In the genomic region with DNA sequence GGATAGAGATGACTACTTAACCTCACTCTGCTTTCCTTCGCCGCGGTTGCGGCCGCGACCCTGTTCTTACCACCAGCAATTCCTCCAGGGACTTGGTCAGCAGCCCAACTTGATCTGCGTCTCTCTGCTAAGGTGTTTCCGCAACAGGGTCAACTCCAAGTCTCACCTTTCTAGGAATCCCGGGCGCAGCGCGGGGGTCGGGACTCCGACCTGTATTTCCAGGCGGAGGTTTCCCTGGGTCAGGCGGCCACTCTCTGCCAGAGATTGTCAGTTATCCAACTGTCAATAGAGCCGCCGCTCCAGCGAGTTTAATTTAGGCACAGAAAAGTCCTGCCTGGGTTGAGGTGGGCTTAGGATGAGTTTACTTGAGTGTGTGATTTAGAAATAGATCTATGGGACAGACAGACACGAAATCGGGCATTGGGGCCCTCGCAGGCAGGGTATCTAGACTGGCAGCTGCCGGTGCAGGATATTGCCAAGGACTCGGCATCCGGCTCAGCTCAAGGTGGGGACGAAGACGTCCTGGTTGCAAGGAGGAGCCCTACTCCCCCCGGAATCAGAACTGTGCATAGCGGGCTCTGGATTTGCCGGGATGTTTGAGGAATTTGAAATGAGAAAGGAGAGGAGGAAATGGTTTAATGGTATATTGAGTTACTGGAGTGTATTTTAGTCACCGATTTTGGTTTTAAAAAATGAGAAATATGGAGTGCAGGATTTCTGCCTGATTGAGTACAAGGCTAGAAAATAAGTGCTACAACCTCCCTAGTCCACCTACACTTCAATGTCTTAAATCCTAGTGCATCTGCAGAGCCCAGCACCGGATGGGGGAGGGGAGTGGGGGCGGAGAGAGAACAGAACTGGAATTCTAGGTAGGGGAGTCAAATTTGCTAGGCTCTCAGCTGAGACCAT, we compare ENCODE assay signal across 15 cellular contexts. TPM values are rescaled to one million over a fixed set of nuclear protein-coding genes. Genes with fewer than 3 reads are reported as not detected.
DNase-seq lines count a peak whose midpoint lies in the region; ATAC-seq and TF ChIP-seq lines count a peak whose summit lies in the region.
"Had no signal": no experiment of that assay in that cellular context is flagged by ENCODE, and none has a peak within 500 bp of the region (broad histone marks: within the 10 kb centered on the region; RNA-seq: fewer than 3 reads in every experiment).

No MANE protein-coding gene starts in this region.

- H3K4me3 ChIP-seq in breast epithelium (no peak overlapping the region), Panc1 (ENCODE audit: low read depth in 2 of 2, low read length in 2 of 2) (peak overlapping the region; percentile 58 to 85), smooth muscle cell (peak overlapping the region; percentile 59)
- H3K4me3 ChIP-seq: gastrocnemius medialis had no signal

- no peak for DNase-seq in MCF 10A (ENCODE audit: unreplicated experiment)
- DNase-seq in breast epithelium (ENCODE audit: low spot score in 2 of 2), result no peak
- DNase-seq in Panc1 (ENCODE audit: low read depth, low spot score), result no peak
- peak; percentile 46 for DNase-seq in glutamatergic neuron
- no peak for DNase-seq in smooth muscle cell (lab: John Stamatoyannopoulos, UW; ENCODE audit: unreplicated experiment)
- DNase-seq in activated CD8-positive, alpha-beta T cell treated with anti-CD3 and anti-CD28 coated beads, Interleukin-2, amount 10 ng/mL, durations not matched to agents 7 days and 5 days, result no peak
- DNase-seq in middle frontal gyrus (ENCODE audit: extremely low spot score, low spot score), result no peak
- DNase-seq: cerebellar nuclear complex; gastrocnemius medialis; NCI-H510A; stimulated activated CD4-positive, alpha-beta T cell treated with anti-CD3 and anti-CD28 coated beads, Interleukin-2, amount 100 ng/mL, for 24 hours; T-cell had no signal

- H3K27ac Mint-ChIP-seq in MCF 10A (ENCODE audit: low read depth, unreplicated experiment), result peak overlapping the region; percentile 70
- H3K27ac Mint-ChIP-seq in glutamatergic neuron (ENCODE audit: unreplicated experiment), result no peak overlapping the region
- no peak overlapping the region for H3K27ac Mint-ChIP-seq in activated CD8-positive, alpha-beta T cell treated with anti-CD3 and anti-CD28 coated beads, Interleukin-2, amount 10 ng/mL, durations not matched to agents 7 days and 5 days

- CTCF ChIA-PET in MCF 10A (lab: Yijun Ruan, JAX), result interaction anchor here (0.6 kb wide), 1 partner anchor 488 kb away, joined by 3 read pairs; no protein-coding TSS in a partner anchor
- CTCF ChIA-PET in Panc1 (lab: Charles Lee), result no interaction called here
- CTCF ChIA-PET in activated CD8-positive, alpha-beta T cell treated with anti-CD3 and anti-CD28 coated beads, Interleukin-2, amount 10 ng/mL, durations not matched to agents 7 days and 5 days (lab: Charles Lee), result no interaction called here

- ATAC-seq in Panc1 (peak; percentile 79), HG02642 (IDR thresholded peaks at IDR 0.05; ENCODE audit: poor library complexity, unreplicated experiment) (no peak)
- ATAC-seq in activated CD8-positive, alpha-beta T cell treated with anti-CD3 and anti-CD28 coated beads, Interleukin-2, amount 10 ng/mL, durations not matched to agents 7 days and 5 days, result no peak
- ATAC-seq: gastrocnemius medialis, T-cell had no signal

- H3K9ac ChIP-seq in smooth muscle cell (ENCODE audit: low read depth), result no peak overlapping the region
- H3K9ac ChIP-seq: KMS-11 had no signal

- H3K79me2 ChIP-seq in smooth muscle cell (ENCODE audit: low read depth), result no peaks in the 10 kb centered on the region

- peak overlapping the region; percentile 89 for H3K4me2 ChIP-seq in smooth muscle cell
- H3K4me2 ChIP-seq: KMS-11 had no signal

- TF ChIP-seq POLR2A in breast epithelium (IDR thresholded peaks at IDR 0.05), result no peak

- H3K4me3 Mint-ChIP-seq in MCF 10A (ENCODE audit: unreplicated experiment) (peak overlapping the region; percentile 74), glutamatergic neuron (ENCODE audit: unreplicated experiment) (peak overlapping the region; percentile 85)
- H3K4me3 Mint-ChIP-seq in activated CD8-positive, alpha-beta T cell treated with anti-CD3 and anti-CD28 coated beads, Interleukin-2, amount 10 ng/mL, durations not matched to agents 7 days and 5 days, result no peak overlapping the region

- no peaks in the 10 kb centered on the region for H3F3A ChIP-seq in smooth muscle cell (ENCODE audit: low read depth)

- in situ Hi-C loops in Panc1 (cut with HindIII; ENCODE audit: low pct_unique_long_range_greater_than_20kb, low sequenced_read_pairs), result no loop called here

- H3K9me3 Mint-ChIP-seq in MCF 10A (ENCODE audit: unreplicated experiment) (no peaks in the 10 kb centered on the region), glutamatergic neuron (ENCODE audit: unreplicated experiment) (peaks cover 7% of the 10 kb centered on the region)
- peaks cover 27% of the 10 kb centered on the region for H3K9me3 Mint-ChIP-seq in activated CD8-positive, alpha-beta T cell treated with anti-CD3 and anti-CD28 coated beads, Interleukin-2, amount 10 ng/mL, durations not matched to agents 7 days and 5 days (ENCODE audit: insufficient read depth)

- no peak for TF ChIP-seq CTCF in MCF 10A (IDR thresholded peaks at IDR 0.05; ENCODE audit: unreplicated experiment)
- TF ChIP-seq CTCF in breast epithelium (IDR thresholded peaks at IDR 0.05), result no peak
- no peak for TF ChIP-seq CTCF in Panc1 (IDR thresholded peaks at IDR 0.05)
- TF ChIP-seq CTCF in glutamatergic neuron (IDR thresholded peaks at IDR 0.05; ENCODE audit: partially characterized antibody, unreplicated experiment), result no peak
- TF ChIP-seq CTCF in smooth muscle cell (IDR thresholded peaks at IDR 0.05; ENCODE audit: borderline replicate concordance, insufficient read depth, poor library complexity, severe bottlenecking), result no peak

- peaks cover 0 to 97% of the 10 kb centered on the region in 2 donors for H3K27me3 ChIP-seq in breast epithelium
- no peaks in the 10 kb centered on the region for H3K27me3 ChIP-seq in Panc1 (ENCODE audit: control insufficient read depth, insufficient read depth, low read length)
- H3K27me3 ChIP-seq in smooth muscle cell (ENCODE audit: low read depth), result peaks cover 31% of the 10 kb centered on the region

- peaks cover 7% of the 10 kb centered on the region for H3K36me3 Mint-ChIP-seq in MCF 10A (ENCODE audit: insufficient read depth, unreplicated experiment)
- H3K36me3 Mint-ChIP-seq in glutamatergic neuron (ENCODE audit: unreplicated experiment), result peaks cover 4% of the 10 kb centered on the region
- H3K36me3 Mint-ChIP-seq in activated CD8-positive, alpha-beta T cell treated with anti-CD3 and anti-CD28 coated beads, Interleukin-2, amount 10 ng/mL, durations not matched to agents 7 days and 5 days (ENCODE audit: low read depth), result peaks cover 24% of the 10 kb centered on the region

- no peaks in the 10 kb centered on the region for H3K4me1 ChIP-seq in breast epithelium
- peaks cover 19% of the 10 kb centered on the region for H3K4me1 ChIP-seq in Panc1 (ENCODE audit: control insufficient read depth, insufficient read depth, low read length)
- peaks cover 17% of the 10 kb centered on the region for H3K4me1 ChIP-seq in smooth muscle cell (ENCODE audit: low read depth)
- H3K4me1 ChIP-seq: gastrocnemius medialis had no signal

- H3K4me1 Mint-ChIP-seq in MCF 10A (ENCODE audit: insufficient read depth, unreplicated experiment), result peaks cover 26% of the 10 kb centered on the region
- H3K4me1 Mint-ChIP-seq in glutamatergic neuron (ENCODE audit: low read depth, unreplicated experiment), result peaks cover 15% of the 10 kb centered on the region
- H3K4me1 Mint-ChIP-seq in activated CD8-positive, alpha-beta T cell treated with anti-CD3 and anti-CD28 coated beads, Interleukin-2, amount 10 ng/mL, durations not matched to agents 7 days and 5 days (ENCODE audit: low read depth), result peaks cover 26% of the 10 kb centered on the region

- peak overlapping the region; percentile 72 for H2AFZ ChIP-seq in smooth muscle cell (ENCODE audit: low read depth)

- H3K27me3 Mint-ChIP-seq in MCF 10A (ENCODE audit: insufficient read depth, unreplicated experiment) (no peaks in the 10 kb centered on the region), glutamatergic neuron (ENCODE audit: unreplicated experiment) (peaks cover 22% of the 10 kb centered on the region)
- H3K27me3 Mint-ChIP-seq in activated CD8-positive, alpha-beta T cell treated with anti-CD3 and anti-CD28 coated beads, Interleukin-2, amount 10 ng/mL, durations not matched to agents 7 days and 5 days (ENCODE audit: low read depth), result peaks cover 74% of the 10 kb centered on the region

- 2% methylated on average over 33 of the region's 33 CpGs for WGBS in smooth muscle cell (ENCODE audit: low lambda C conversion rate)

- H3K27ac ChIP-seq in breast epithelium, result no peak overlapping the region
- peak overlapping the region; percentile 46 for H3K27ac ChIP-seq in Panc1 (ENCODE audit: low read length)
- no peak overlapping the region for H3K27ac ChIP-seq in smooth muscle cell (ENCODE audit: low read depth)
- H3K27ac ChIP-seq: gastrocnemius medialis, KMS-11 had no signal

- H3K36me3 ChIP-seq in breast epithelium (no peaks in the 10 kb centered on the region), Panc1 (ENCODE audit: control insufficient read depth, insufficient read depth, low read length) (no peaks in the 10 kb centered on the region), smooth muscle cell (ENCODE audit: low read depth) (no peaks in the 10 kb centered on the region)
- H3K36me3 ChIP-seq: gastrocnemius medialis had no signal

- intact Hi-C loops in MCF 10A (cut with micrococcal nuclease), result no loop called here
- intact Hi-C loops in breast epithelium (cut with DNase I; ENCODE audit: low total_unique reads), result no loop called here
- intact Hi-C loops in Panc1 (cut with micrococcal nuclease; ENCODE audit: unreplicated experiment), result no loop called here

- H3K9me3 ChIP-seq in breast epithelium (peaks cover 0 to 15% of the 10 kb centered on the region in 2 donors), Panc1 (ENCODE audit: control insufficient read depth, insufficient read depth, low read depth, low read length) (no peaks in the 10 kb centered on the region), smooth muscle cell (replicated peaks; ENCODE audit: low read depth) (no peaks in the 10 kb centered on the region)
- H3K9me3 ChIP-seq: gastrocnemius medialis had no signal

- H4K20me1 ChIP-seq in smooth muscle cell (ENCODE audit: low read depth), result no peaks in the 10 kb centered on the region

- BruUV-seq in MCF 10A (replicated peaks; lab: Mats Ljungman, UMichigan), result no TSS peak
- no TSS peak for BruUV-seq in Panc1 (replicated peaks; lab: Mats Ljungman, UMichigan)

- POLR2A ChIA-PET in MCF 10A (lab: Yijun Ruan, JAX), result interaction anchor here (0.7 to 0.9 kb wide), 2 partner anchors 110 to 406 kb away, joined by 3 read pairs; no protein-coding TSS in a partner anchor
- POLR2A ChIA-PET in Panc1 (lab: Charles Lee), result no interaction called here
- POLR2A ChIA-PET in activated CD8-positive, alpha-beta T cell treated with anti-CD3 and anti-CD28 coated beads, Interleukin-2, amount 10 ng/mL, durations not matched to agents 7 days and 5 days (lab: Charles Lee), result no interaction called here

RNA-seq across cellular contexts. Expression of a gene that starts 23.7 kb away (rescaled TPM):
- total RNA-seq in MCF 10A (2022) (not detected in 2 replicates), breast epithelium (not detected), Panc1 (2021; ENCODE audit: unreplicated experiment) (not detected), glutamatergic neuron (ENCODE audit: unreplicated experiment) (not detected), smooth muscle cell (not detected in 2 replicates)
- polyA plus RNA-seq in Panc1 (2012; ENCODE audit: insufficient read length), result not detected
- not detected in 2 replicates for polyA plus RNA-seq in smooth muscle cell
- not detected for total RNA-seq in activated CD8-positive, alpha-beta T cell treated with anti-CD3 and anti-CD28 coated beads, Interleukin-2, amount 10 ng/mL, durations not matched to agents 7 days and 5 days
- total RNA-seq: gastrocnemius medialis, T-cell had no signal
- polyA plus RNA-seq: BJ had no signal

RNA-seq across cellular contexts. Expression of a gene that starts 40.9 kb away (rescaled TPM):
- total RNA-seq in MCF 10A (2022), result 22.8 and 27.9 TPM in 2 replicates
- total RNA-seq in breast epithelium, result 10 to 100 TPM in 2 of 3 donors, under 1 TPM in 1; 0.80 to 31.0 (median 12.8) TPM
- total RNA-seq in Panc1 (2021; ENCODE audit: unreplicated experiment), result 4.7 TPM
- 4.7 TPM for polyA plus RNA-seq in Panc1 (2012; ENCODE audit: insufficient read length)
- 0.64 TPM for total RNA-seq in glutamatergic neuron (ENCODE audit: unreplicated experiment)
- total RNA-seq in smooth muscle cell, result 3.3 and 7.6 TPM in 2 replicates
- polyA plus RNA-seq in smooth muscle cell, result 2.8 and 5.7 TPM in 2 replicates
- under 1 TPM; 0.81 to 0.82 TPM for total RNA-seq in activated CD8-positive, alpha-beta T cell treated with anti-CD3 and anti-CD28 coated beads, Interleukin-2, amount 10 ng/mL, durations not matched to agents 7 days and 5 days
- total RNA-seq: gastrocnemius medialis had no signal

Comparison
In these comparisons a context has a peak if more than half of its experiments do, and no peak if none do; other contexts are left out.
1. H3K4me3 ChIP-seq: peak in Panc1 (2 of 2) and smooth muscle cell (single experiment); none in breast epithelium (0 of 3).